ENCODE assay signal across 17 cellular contexts in genomic region chr1:66556161-66556611, GRCh38. TPM values are rescaled to one million over a fixed set of nuclear protein-coding genes. Genes with fewer than 3 reads are reported as not detected.
DNase-seq lines count a peak whose midpoint lies in the region; ATAC-seq and TF ChIP-seq lines count a peak whose summit lies in the region.
"Had no signal": no experiment of that assay in that cellular context is flagged by ENCODE, and none has a peak within 500 bp of the region (broad histone marks: within the 10 kb centered on the region; RNA-seq: fewer than 3 reads in every experiment).

No MANE protein-coding gene starts in this region.

- H3K36me3 ChIP-seq in SK-N-SH (replicated peaks in 1 of 2; ENCODE audit: control insufficient read depth in 1 of 2, insufficient read depth in 2 of 2, low read length in 1 of 2) = peaks cover 16 to 40% of the 10 kb centered on the region in 2 experiments
- H3K36me3 ChIP-seq: esophagus muscularis mucosa had no signal

- H3K4me1 ChIP-seq in SK-N-SH (ENCODE audit: control insufficient read depth in 1 of 2, insufficient read depth in 2 of 2, low read depth in 1 of 2, low read length in 1 of 2) = peaks cover 14 to 29% of the 10 kb centered on the region in 2 experiments; a peak in 3 of 4 replicates
- H3K4me1 ChIP-seq: A549, psoas muscle had no signal

- H3K9ac ChIP-seq in SK-N-SH = no peak overlapping the region

- intact Hi-C loops in natural killer cell (cut with micrococcal nuclease) = no loop called here

- H3K4me3 Mint-ChIP-seq in natural killer cell = no peak overlapping the region
- H3K4me3 Mint-ChIP-seq in activated CD8-positive, alpha-beta memory T cell treated with anti-CD3 and anti-CD28 coated beads, Interleukin-2, amount 10 ng/mL, durations not matched to agents 7 days and 5 days = no peak overlapping the region
- H3K4me3 Mint-ChIP-seq: CD4-positive, CD25-positive, alpha-beta regulatory T cell; stimulated activated naive CD8-positive, alpha-beta T cell treated with anti-CD3 and anti-CD28 coated beads, Interleukin-15, Interleukin-2, amounts not matched to agents 100 ng/mL and 50 ng/mL, for 24 hours had no signal

- H3K9me3 ChIP-seq in SK-N-SH = no peaks in the 10 kb centered on the region
- H3K9me3 ChIP-seq: A549, esophagus muscularis mucosa, psoas muscle had no signal

- H3K4me2 ChIP-seq in SK-N-SH = no peak overlapping the region
- H3K4me2 ChIP-seq: A549 had no signal

- no peak overlapping the region for H2AFZ ChIP-seq in SK-N-SH (ENCODE audit: low read depth)

- no peak for ATAC-seq in SK-N-SH treated with all-trans-retinoic acid at 6 μM for 48 hours
- no peak for ATAC-seq in natural killer cell
- no peak for ATAC-seq in GM21423 (IDR thresholded peaks at IDR 0.05; ENCODE audit: unreplicated experiment)
- ATAC-seq in activated CD8-positive, alpha-beta memory T cell treated with anti-CD3 and anti-CD28 coated beads, Interleukin-2, amount 10 ng/mL, durations not matched to agents 7 days and 5 days = no peak
- ATAC-seq: A549, psoas muscle had no signal

- TF ChIP-seq RAD21 in SK-N-SH (IDR thresholded peaks at IDR 0.05; ENCODE audit: low read length) = no peak

- no peaks in the 10 kb centered on the region for H3K9me2 ChIP-seq in SK-N-SH

- DNase-seq in SK-N-SH (no peak), NCI-H526 treated with DMSO at 0.1 percent for 48 hours (lab: John Stamatoyannopoulos, UW) (peak; percentile 55), fibroblast of gingiva (ENCODE audit: low read depth) (peak; percentile 14), putamen (ENCODE audit: low spot score) (peak; percentile 50), natural killer cell (no peak)
- DNase-seq in activated CD8-positive, alpha-beta memory T cell treated with anti-CD3 and anti-CD28 coated beads, Interleukin-2, amount 10 ng/mL, durations not matched to agents 7 days and 5 days = no peak
- DNase-seq: activated CD4-positive, CD25-positive, alpha-beta regulatory T cell; CD4-positive, CD25-positive, alpha-beta regulatory T cell; NCI-H1417 treated with DMSO at 0.1 percent for 48 hours; NK-92 treated with Interleukin-12 subunit alpha and Interleukin-12 subunit beta, amount 100 ng/mL, for 24 hours; psoas muscle had no signal

- peaks cover 11 to 13% of the 10 kb centered on the region in 2 donors for H3K27me3 Mint-ChIP-seq in natural killer cell (ENCODE audit: low read depth in 2 of 2)
- peaks cover 35% of the 10 kb centered on the region for H3K27me3 Mint-ChIP-seq in activated CD8-positive, alpha-beta memory T cell treated with anti-CD3 and anti-CD28 coated beads, Interleukin-2, amount 10 ng/mL, durations not matched to agents 7 days and 5 days
- H3K27me3 Mint-ChIP-seq: stimulated activated naive CD8-positive, alpha-beta T cell treated with anti-CD3 and anti-CD28 coated beads, Interleukin-15, Interleukin-2, amounts not matched to agents 100 ng/mL and 50 ng/mL, for 24 hours had no signal

- peak overlapping the region; percentile 75 to 82 for H3K27ac ChIP-seq in SK-N-SH (ENCODE audit: low read depth in 2 of 2, low read length in 1 of 2)
- H3K27ac ChIP-seq: A549, esophagus muscularis mucosa, psoas muscle had no signal

- TF ChIP-seq CTCF in SK-N-SH (IDR thresholded peaks at IDR 0.05) (no peak), natural killer cell (IDR thresholded peaks at IDR 0.05) (no peak)

- H3F3A ChIP-seq in SK-N-SH (replicated peaks; ENCODE audit: insufficient read depth) = peaks cover 20% of the 10 kb centered on the region

- peaks cover 48% of the 10 kb centered on the region for H3K79me2 ChIP-seq in SK-N-SH (ENCODE audit: insufficient read depth)

- H3K27me3 ChIP-seq in SK-N-SH (ENCODE audit: insufficient read depth) = no peaks in the 10 kb centered on the region
- H3K27me3 ChIP-seq: esophagus muscularis mucosa had no signal

- CTCF ChIA-PET in SK-N-SH (lab: Yijun Ruan, JAX) = interaction anchor here (0.7 to 1.4 kb wide), 4 partner anchors 11 to 52 kb away, joined by 3 to 7 read pairs (median 4); no protein-coding TSS in a partner anchor
- CTCF ChIA-PET in activated CD8-positive, alpha-beta memory T cell treated with anti-CD3 and anti-CD28 coated beads, Interleukin-2, amount 10 ng/mL, durations not matched to agents 7 days and 5 days (lab: Charles Lee) = interaction anchor here (1.2 kb wide), 1 partner anchor 12 kb away, joined by 3 read pairs; no protein-coding TSS in a partner anchor

- no peaks in the 10 kb centered on the region for H4K20me1 ChIP-seq in SK-N-SH (ENCODE audit: insufficient read depth)

- no peaks in the 10 kb centered on the region for H3K9me3 Mint-ChIP-seq in natural killer cell
- H3K9me3 Mint-ChIP-seq in activated CD8-positive, alpha-beta memory T cell treated with anti-CD3 and anti-CD28 coated beads, Interleukin-2, amount 10 ng/mL, durations not matched to agents 7 days and 5 days (ENCODE audit: low read depth) = no peaks in the 10 kb centered on the region
- H3K9me3 Mint-ChIP-seq: stimulated activated naive CD8-positive, alpha-beta T cell treated with anti-CD3 and anti-CD28 coated beads, Interleukin-15, Interleukin-2, amounts not matched to agents 100 ng/mL and 50 ng/mL, for 24 hours had no signal

- H3K4me3 ChIP-seq in SK-N-SH (ENCODE audit: low read depth in 2 of 2, low read length in 1 of 2) = no peak overlapping the region
- H3K4me3 ChIP-seq: A549, esophagus muscularis mucosa, psoas muscle had no signal

- no peak for TF ChIP-seq EP300 in SK-N-SH (IDR thresholded peaks at IDR 0.05; ENCODE audit: borderline replicate concordance in 1 of 2, low read depth in 1 of 2, low read length in 1 of 2)

- no peak overlapping the region for H3K27ac Mint-ChIP-seq in natural killer cell
- no peak overlapping the region for H3K27ac Mint-ChIP-seq in activated CD8-positive, alpha-beta memory T cell treated with anti-CD3 and anti-CD28 coated beads, Interleukin-2, amount 10 ng/mL, durations not matched to agents 7 days and 5 days
- H3K27ac Mint-ChIP-seq: CD4-positive, CD25-positive, alpha-beta regulatory T cell; stimulated activated naive CD8-positive, alpha-beta T cell treated with anti-CD3 and anti-CD28 coated beads, Interleukin-15, Interleukin-2, amounts not matched to agents 100 ng/mL and 50 ng/mL, for 24 hours had no signal

- no peaks in the 10 kb centered on the region for H3K36me3 Mint-ChIP-seq in natural killer cell
- H3K36me3 Mint-ChIP-seq in activated CD8-positive, alpha-beta memory T cell treated with anti-CD3 and anti-CD28 coated beads, Interleukin-2, amount 10 ng/mL, durations not matched to agents 7 days and 5 days = no peaks in the 10 kb centered on the region
- H3K36me3 Mint-ChIP-seq: CD4-positive, CD25-positive, alpha-beta regulatory T cell had no signal

- H3K4me1 Mint-ChIP-seq in natural killer cell = no peaks in the 10 kb centered on the region
- H3K4me1 Mint-ChIP-seq in activated CD8-positive, alpha-beta memory T cell treated with anti-CD3 and anti-CD28 coated beads, Interleukin-2, amount 10 ng/mL, durations not matched to agents 7 days and 5 days = no peaks in the 10 kb centered on the region
- H3K4me1 Mint-ChIP-seq: CD4-positive, CD25-positive, alpha-beta regulatory T cell had no signal

- WGBS in SK-N-SH (ENCODE audit: low lambda C conversion rate) = 81% methylated on average over 7 of the region's 7 CpGs

- POLR2A ChIA-PET in SK-N-SH (lab: Yijun Ruan, JAX) = no interaction called here

TF ChIP-seq in SK-N-SH, 30 proteins besides CTCF, POLR2A, EP300 and RAD21 (continues in another document):
- TF ChIP-seq USF2 (IDR thresholded peaks at IDR 0.05; ENCODE audit: borderline replicate concordance, low read depth, low read length) = no peak
- no peak for TF ChIP-seq GABPA (IDR thresholded peaks at IDR 0.05; ENCODE audit: low read depth)
- no peak for TF ChIP-seq SMC3 (IDR thresholded peaks at IDR 0.05; ENCODE audit: low read depth, low read length)
- TF ChIP-seq TEAD4 (IDR thresholded peaks at IDR 0.05; ENCODE audit: borderline replicate concordance, insufficient read depth) = no peak

TF ChIP-seq in SK-N-SH treated with all-trans-retinoic acid at 6 μM for 48 hours, 23 proteins besides CTCF, POLR2A, EP300 and RAD21 (continues in another document):
- TF ChIP-seq OSR1 (CRISPR knock-in tag; IDR thresholded peaks at IDR 0.05) (no peak), ZC3H10 (CRISPR knock-in tag; IDR thresholded peaks at IDR 0.05) (no peak), PPARA (CRISPR knock-in tag; IDR thresholded peaks at IDR 0.05; ENCODE audit: borderline replicate concordance) (no peak), CREB5 (CRISPR knock-in tag; IDR thresholded peaks at IDR 0.05; ENCODE audit: low read depth) (no peak), RARB (CRISPR knock-in tag; IDR thresholded peaks at IDR 0.05) (no peak)

RNA-seq across cellular contexts. Expression of gene SGIP1, which starts 22.2 kb away (rescaled TPM):
- polyA plus RNA-seq in SK-N-SH (2012; rRNA removed) = 15.5 and 22.1 TPM in 2 replicates
- polyA plus RNA-seq in SK-N-SH (2012; cell fraction: cytosol; rRNA removed) = 12.4 and 15.1 TPM in 2 replicates
- 35.3 and 68.0 TPM in 2 replicates for polyA plus RNA-seq in SK-N-SH (2012; cell fraction: nucleus; rRNA removed)
- total RNA-seq in natural killer cell = under 1 TPM in 1 of 3 donors, not detected in 2; 0.05 TPM
- total RNA-seq in activated CD8-positive, alpha-beta memory T cell treated with anti-CD3 and anti-CD28 coated beads, Interleukin-2, amount 10 ng/mL, durations not matched to agents 7 days and 5 days = not detected
- total RNA-seq: CD4-positive, CD25-positive, alpha-beta regulatory T cell; T-helper 1 cell treated with Interleukin-12 subunit alpha and Interleukin-12 subunit beta and Interleukin-4 antibody, amounts not matched to agents 30 ng/mL and 1 ng/mL, for 36 hours had no signal
- polyA plus RNA-seq: A549; CD4-positive, CD25-positive, alpha-beta regulatory T cell had no signal

Comparison
In these comparisons a context has a peak if more than half of its experiments do, and no peak if none do; other contexts are left out.
1. DNase-seq: peak in NCI-H526 treated with DMSO at 0.1 percent for 48 hours (single experiment), fibroblast of gingiva (single experiment) and putamen (single experiment); none in SK-N-SH (single experiment), natural killer cell (single experiment) and activated CD8-positive, alpha-beta memory T cell treated with anti-CD3 and anti-CD28 coated beads, Interleukin-2, amount 10 ng/mL, durations not matched to agents 7 days and 5 days (single experiment).